In genomic region chr10:89063465-89063864, GRCh38 we compare ENCODE assay signal across 24 cellular contexts.
"Had no signal": no experiment of that assay in that cellular context is flagged by ENCODE, and none has a peak within 500 bp of the region (broad histone marks: within the 10 kb centered on the region; RNA-seq: fewer than 3 reads in every experiment).

No MANE protein-coding gene starts in this region.

- ATAC-seq: mucosa of descending colon; naive thymus-derived CD4-positive, alpha-beta T cell; natural killer cell treated with Interleukin-12 subunit alpha and Interleukin-12 subunit beta and Interleukin-15 and Interleukin-18, amount 100 ng/mL, for 72 hours; stimulated activated naive B cell treated with anti-CD40 and anti-IgM and Interleukin-4, amounts not matched to agents 10 μg/mL and 1 μg/mL and 100 μg/mL, for 72 hours; stimulated activated naive CD8-positive, alpha-beta T cell treated with anti-CD3 and anti-CD28 coated beads, Interleukin-15, Interleukin-2, amounts not matched to agents 100 U/mL and 50 U/mL, for 24 hours had no signal

- H3K27ac ChIP-seq: pancreas, prostate gland, right lobe of liver had no signal

- DNase-seq: immature natural killer cell; midbrain; naive thymus-derived CD4-positive, alpha-beta T cell; retina; stimulated activated CD4-positive, alpha-beta T cell treated with anti-CD3 and anti-CD28 coated beads, Interleukin-12 subunit alpha, Interleukin-12 subunit beta, amount 100 ng/mL, for 4 hours; stimulated activated CD4-positive, alpha-beta T cell treated with anti-CD3 and anti-CD28 coated beads, Interleukin-2, amount 100 ng/mL, for 24 hours; stimulated activated CD4-positive, alpha-beta T cell treated with anti-CD3 and anti-CD28 coated beads, Interleukin-4, amount 100 ng/mL, for 1 hour; stimulated activated naive B cell treated with anti-CD40 and anti-IgM and Interleukin-4, amounts not matched to agents 10 μg/mL and 1 μg/mL and 100 μg/mL, for 72 hours; stimulated activated naive CD8-positive, alpha-beta T cell treated with anti-CD3 and anti-CD28 coated beads, Interleukin-15, Interleukin-2, amounts not matched to agents 100 U/mL and 50 U/mL, for 24 hours; transverse colon; upper lobe of left lung had no signal

- H3K27me3 ChIP-seq: heart left ventricle, pancreas, right lobe of liver, stomach, testis, thyroid gland, transverse colon, upper lobe of left lung, vagina had no signal

- H3K4me3 ChIP-seq: heart left ventricle, lung, mucosa of descending colon, pancreas, prostate gland, right lobe of liver, smooth muscle cell, stomach, testis, thyroid gland, transverse colon, upper lobe of left lung, vagina had no signal

- H3K4me2 ChIP-seq: smooth muscle cell had no signal

- H3K9me3 ChIP-seq: heart left ventricle, mucosa of descending colon, pancreas, prostate gland, right lobe of liver, stomach, testis, thyroid gland, transverse colon, upper lobe of left lung, vagina had no signal

- H3K36me3 ChIP-seq: heart left ventricle, pancreas, prostate gland, right lobe of liver, stomach, thyroid gland, transverse colon, upper lobe of left lung, vagina had no signal

- H3K4me1 ChIP-seq: pancreas, prostate gland, right lobe of liver, transverse colon, vagina had no signal

- FAIRE-seq: islet of Langerhans, pancreas had no signal
